1 cellular context compared by ENCODE assay signal in genomic region chr2:43024515-43024962, GRCh38.
A peak's percentile ranks its signal among the peaks of the same experiment; 100 is the strongest.
TF ChIP-seq lines count a peak whose summit lies in the region.

No MANE protein-coding gene starts in this region.

TF ChIP-seq in H1, 55 proteins besides CTCF, POLR2A, EP300 and RAD21 (continued from another document):
- TF ChIP-seq MAX (IDR thresholded peaks at IDR 0.05) (peak; percentile 46; the same call in 1 of the 2 replicates), FOSL1 (IDR thresholded peaks at IDR 0.05; ENCODE audit: insufficient read depth, low read depth, low read length) (no peak), TAF7 (optimal IDR thresholded peaks at IDR 0.05; ENCODE audit: borderline replicate concordance, low read depth, low read length) (peak; percentile 13), CHD2 (IDR thresholded peaks at IDR 0.05; ENCODE audit: low read length) (peak; percentile 52; the same call in 1 of the 2 replicates)
